Comparison of ENCODE assay signal across 13 cellular contexts in genomic region chr14:53924754-53925153, GRCh38. TPM values are rescaled to one million over a fixed set of nuclear protein-coding genes. Genes with fewer than 3 reads are reported as not detected.
DNase-seq lines count a peak whose midpoint lies in the region; ATAC-seq and TF ChIP-seq lines count a peak whose summit lies in the region.
"Had no signal": no experiment of that assay in that cellular context is flagged by ENCODE, and none has a peak within 500 bp of the region (broad histone marks: within the 10 kb centered on the region; RNA-seq: fewer than 3 reads in every experiment).

No MANE protein-coding gene starts in this region.

- peaks cover 63% of the 10 kb centered on the region for H3K4me1 ChIP-seq in Caco-2

- H3K36me3 ChIP-seq in Caco-2 (ENCODE audit: control insufficient read depth, insufficient read depth, low read length) = no peaks in the 10 kb centered on the region

- TF ChIP-seq CTCF in Caco-2 (IDR thresholded peaks at IDR 0.05; ENCODE audit: insufficient read depth in 1 of 2, low read depth in 1 of 2, low read length in 1 of 2, severe bottlenecking in 1 of 2, unreplicated experiment in 1 of 2) = no peak
- TF ChIP-seq CTCF in nephron (IDR thresholded peaks at IDR 0.05; ENCODE audit: unreplicated experiment in 3 of 3) = no peak

- CTCF ChIA-PET in Caco-2 (lab: Charles Lee) = interaction anchor here (1.0 kb wide), 1 partner anchor 414 kb away, joined by 3 read pairs; no protein-coding TSS in a partner anchor

- peak overlapping the region; percentile 65 for H3K27ac ChIP-seq in epithelial cell of prostate

- intact Hi-C loops in Caco-2 (cut with micrococcal nuclease; ENCODE audit: unreplicated experiment) = loop anchor here (5.0 kb wide), 1 partner anchor 42 kb away; no protein-coding TSS in a partner anchor

- H3K9me3 Mint-ChIP-seq in Caco-2 (ENCODE audit: unreplicated experiment) (peaks cover 24% of the 10 kb centered on the region), nephron (no peaks in the 10 kb centered on the region)
- H3K9me3 Mint-ChIP-seq: activated T-cell treated with anti-CD3 and anti-CD28 coated beads, Interleukin-2, amount 50 U/mL, for 4 hours; neural crest cell had no signal

- no peak overlapping the region for H3K4me3 Mint-ChIP-seq in Caco-2 (ENCODE audit: unreplicated experiment)
- no peak overlapping the region for H3K4me3 Mint-ChIP-seq in nephron
- H3K4me3 Mint-ChIP-seq: activated T-cell treated with anti-CD3 and anti-CD28 coated beads, Interleukin-2, amount 50 U/mL, for 4 hours; neural crest cell had no signal

- POLR2A ChIA-PET in Caco-2 (lab: Charles Lee) = interaction anchor here (0.5 kb wide), 1 partner anchor 32 kb away, joined by 3 read pairs; the partner anchor contains the start of gene BMP4

- BruUV-seq in Caco-2 (replicated peaks; lab: Mats Ljungman, UMichigan) = no TSS peak

- H3K27ac Mint-ChIP-seq in Caco-2 (ENCODE audit: unreplicated experiment) (peak overlapping the region; percentile 27), nephron (peak overlapping the region in 2 of 3 experiments; percentile 7 to 66)

- H3K4me3 ChIP-seq in Caco-2 (ENCODE audit: low read depth, low read length) = no peak overlapping the region

- H3K27me3 Mint-ChIP-seq in Caco-2 (ENCODE audit: insufficient read depth, unreplicated experiment) (no peaks in the 10 kb centered on the region), nephron (ENCODE audit: low read depth) (peaks cover 9% of the 10 kb centered on the region)

- DNase-seq in Caco-2 (no peak), LoVo (ENCODE audit: low spot score) (peak; percentile 77), epithelial cell of prostate (ENCODE audit: low read depth, low spot score) (peak; percentile 95), pons (ENCODE audit: low spot score) (no peak)
- DNase-seq in activated CD8-positive, alpha-beta memory T cell treated with anti-CD3 and anti-CD28 coated beads, Interleukin-2, amount 50 U/mL, for 48 hours = no peak
- DNase-seq: activated T-cell treated with anti-CD3 and anti-CD28 coated beads, Interleukin-2, amount 50 U/mL, for 4 hours; hypothalamus; NCI-H1417 had no signal

- no peaks in the 10 kb centered on the region for H3K9me3 ChIP-seq in Caco-2

- H3K4me1 Mint-ChIP-seq in Caco-2 (ENCODE audit: low read depth, unreplicated experiment) (peaks cover 66% of the 10 kb centered on the region), nephron (peaks cover 7% of the 10 kb centered on the region)
- H3K4me1 Mint-ChIP-seq: neural crest cell had no signal

- H3K36me3 Mint-ChIP-seq in Caco-2 (ENCODE audit: insufficient read depth, unreplicated experiment) (peaks cover 6% of the 10 kb centered on the region), nephron (ENCODE audit: low read depth) (no peaks in the 10 kb centered on the region)

- ATAC-seq in GM19452 (IDR thresholded peaks at IDR 0.05; ENCODE audit: unreplicated experiment) (no peak), HG03039 (IDR thresholded peaks at IDR 0.05; ENCODE audit: unreplicated experiment) (no peak)
- ATAC-seq: activated T-cell treated with anti-CD3 and anti-CD28 coated beads, Interleukin-2, amount 50 U/mL, for 4 hours had no signal

- H3K27me3 ChIP-seq in Caco-2 (replicated peaks; ENCODE audit: control insufficient read depth, insufficient read depth, low read length) = no peaks in the 10 kb centered on the region

RNA-seq across cellular contexts. Expression of gene BMP4, which starts 31.9 kb away (rescaled TPM):
- 108 and 113 TPM in 2 replicates for total RNA-seq in Caco-2 (2022)
- total RNA-seq: OCI-LY7 had no signal

Comparison
In these comparisons a context has a peak if more than half of its experiments do, and no peak if none do; other contexts are left out.
1. DNase-seq: peak in LoVo (single experiment) and epithelial cell of prostate (single experiment); none in Caco-2 (0 of 2), activated CD8-positive, alpha-beta memory T cell treated with anti-CD3 and anti-CD28 coated beads, Interleukin-2, amount 50 U/mL, for 48 hours (single experiment) and pons (single experiment).